ENCODE assay signal across 21 cellular contexts in the genomic region with DNA sequence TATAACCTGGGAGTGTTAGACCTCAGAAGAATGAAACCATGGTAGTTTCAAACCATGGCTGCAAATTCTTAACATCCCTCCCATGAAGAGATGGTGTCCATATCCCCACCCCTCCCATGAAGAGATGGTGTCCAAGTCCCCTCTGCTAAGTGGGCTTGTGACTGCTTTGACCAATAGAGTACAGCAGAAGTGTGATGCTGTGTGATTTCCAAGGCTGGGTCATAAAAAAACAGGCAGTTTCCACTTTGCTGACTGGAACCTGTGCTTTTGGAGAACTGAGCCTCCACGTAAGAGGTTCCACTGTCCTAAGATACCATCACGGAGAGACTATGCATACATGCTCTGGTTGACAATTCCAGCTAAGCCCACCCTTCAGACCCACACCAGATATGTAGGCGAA.
"Had no signal": no experiment of that assay in that cellular context is flagged by ENCODE, and none has a peak within 500 bp of the region (broad histone marks: within the 10 kb centered on the region; RNA-seq: fewer than 3 reads in every experiment).

No MANE protein-coding gene starts in this region.

- H3K27ac Mint-ChIP-seq: dendritic cell treated with granulocyte-macrophage colony-stimulating factor and Interleukin-4, amounts not matched to agents 40 ng/mL and 50 ng/mL, for 4 days had no signal

- H3K4me3 ChIP-seq: colonic mucosa, coronary artery, dorsolateral prefrontal cortex, esophagus squamous epithelium, gastrocnemius medialis, gastroesophageal sphincter, heart left ventricle, heart right ventricle had no signal

- H3K36me3 ChIP-seq: colonic mucosa, esophagus squamous epithelium, gastrocnemius medialis, gastroesophageal sphincter, heart left ventricle, heart right ventricle had no signal

- H3K27ac ChIP-seq: colonic mucosa, coronary artery, dorsolateral prefrontal cortex, epithelial cell of prostate, esophagus squamous epithelium, foreskin keratinocyte, gastrocnemius medialis, gastroesophageal sphincter, heart left ventricle, heart right ventricle had no signal

- DNase-seq: colonic mucosa; cortex of kidney; dermis blood vessel endothelial cell; dorsolateral prefrontal cortex; effector CD4-positive, alpha-beta T cell; effector CD8-positive, alpha-beta T cell; effector memory CD4-positive, alpha-beta T cell; erythroblast; esophagus squamous epithelium; foreskin fibroblast; foreskin keratinocyte; foreskin melanocyte; gastrocnemius medialis; glutamatergic neuron; heart left ventricle; heart right ventricle had no signal

- H3K9me3 ChIP-seq: colonic mucosa, esophagus squamous epithelium, gastrocnemius medialis, gastroesophageal sphincter, heart left ventricle, heart right ventricle had no signal

- H3K4me3 Mint-ChIP-seq: dendritic cell treated with granulocyte-macrophage colony-stimulating factor and Interleukin-4, amounts not matched to agents 40 ng/mL and 50 ng/mL, for 4 days had no signal

- H3K27me3 ChIP-seq: colonic mucosa, gastrocnemius medialis, gastroesophageal sphincter had no signal

- H3K4me1 ChIP-seq: colonic mucosa, esophagus squamous epithelium, foreskin keratinocyte, gastrocnemius medialis, heart left ventricle, heart right ventricle had no signal

- ATAC-seq: esophagus mucosa, foreskin keratinocyte, gastrocnemius medialis, gastroesophageal sphincter, heart left ventricle, heart right ventricle had no signal

- H3K9me3 Mint-ChIP-seq: dendritic cell treated with granulocyte-macrophage colony-stimulating factor and Interleukin-4, amounts not matched to agents 40 ng/mL and 50 ng/mL, for 4 days had no signal
